Comparison of ENCODE assay signal across 34 cellular contexts in the genomic region with DNA sequence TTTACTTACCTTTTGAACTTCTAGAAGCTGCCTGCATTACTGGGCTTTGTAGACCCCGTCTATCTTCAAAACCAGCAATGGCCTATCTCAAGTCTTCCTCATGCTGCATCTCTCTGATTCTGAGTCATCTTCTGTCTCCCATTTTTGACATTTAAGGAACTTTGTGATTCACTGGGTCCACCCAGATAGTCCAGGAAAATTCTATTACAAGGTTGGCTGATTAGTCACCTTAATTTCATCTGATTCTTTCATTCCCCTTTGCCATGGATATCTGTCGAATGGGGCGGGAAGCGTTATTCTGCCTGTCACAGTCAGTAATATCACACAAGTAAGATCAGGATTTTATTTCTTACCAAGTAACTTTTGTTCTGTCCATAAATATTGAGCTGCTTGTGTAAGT.
DNase-seq lines count a peak whose midpoint lies in the region; ATAC-seq, FAIRE-seq and TF ChIP-seq lines count a peak whose summit lies in the region.
"Had no signal": no experiment of that assay in that cellular context is flagged by ENCODE, and none has a peak within 500 bp of the region (broad histone marks: within the 10 kb centered on the region; RNA-seq: fewer than 3 reads in every experiment).

No MANE protein-coding gene starts in this region.

- ATAC-seq in HCT116, result peak; percentile 50
- ATAC-seq: effector memory CD8-positive, alpha-beta T cell; gastrocnemius medialis; natural killer cell had no signal

- H3F3A ChIP-seq in PC-9 (ENCODE audit: insufficient read depth, low read depth), result no peaks in the 10 kb centered on the region

- DNase-seq in HCT116 (ENCODE audit: low read depth, low spot score) (peak; percentile 27), PC-9 (peak; percentile 5 to 37), astrocyte of the hippocampus (ENCODE audit: low read depth, low spot score) (peak; percentile 3), renal cortical epithelial cell (ENCODE audit: low read depth) (peak; percentile 30), small intestine (no peak), middle frontal gyrus (ENCODE audit: extremely low spot score, low spot score) (no peak)
- no peak for DNase-seq in stimulated activated CD4-positive, alpha-beta T cell treated with anti-CD3 and anti-CD28 coated beads, Interleukin-4, amount 100 ng/mL, for 24 hours
- DNase-seq: activated CD4-positive, alpha-beta T cell treated with anti-CD3 and anti-CD28 coated beads, Interleukin-2, amount 50 U/mL, for 48 hours; activated CD4-positive, CD25-positive, alpha-beta regulatory T cell; activated naive CD4-positive, alpha-beta T cell treated with anti-CD3 and anti-CD28 coated beads for 36 hours; amniotic stem cell; Calu3; DND-41; effector memory CD8-positive, alpha-beta T cell; esophagus squamous epithelium; gastrocnemius medialis; hypothalamus; left ventricle myocardium inferior; midbrain; natural killer cell; NCI-H1436; NCI-H2081 treated with DMSO at 0.1 percent for 48 hours; NCI-H446; NCI-H774; Right ventricle myocardium superior; stomach; T1000; transverse colon had no signal

- H3K4me2 ChIP-seq in HCT116 (ENCODE audit: low read length) (no peak overlapping the region), PC-9 (no peak overlapping the region; the same call in 1 of the 2 replicates)
- H3K4me2 ChIP-seq: KMS-11 had no signal

- H3K79me2 ChIP-seq in HCT116 (ENCODE audit: insufficient read depth, low read length), result no peaks in the 10 kb centered on the region
- H3K79me2 ChIP-seq in PC-9 (ENCODE audit: low read depth), result no peaks in the 10 kb centered on the region

- BruUV-seq in HCT116 (replicated peaks; lab: Mats Ljungman, UMichigan), result no TSS peak
- BruUV-seq in PC-9 (replicated peaks; lab: Mats Ljungman, UMichigan), result no TSS peak

- RAD21 ChIA-PET in HCT116 (lab: Charles Lee; ENCODE audit: low non-redundant PET in 1 of 2, low total read pairs in 2 of 2, uncharacterized antibody in 2 of 2, unreplicated experiment in 2 of 2), result no interaction called here

- H3K36me3 ChIP-seq in HCT116 (ENCODE audit: control insufficient read depth in 1 of 2, insufficient read depth in 2 of 2, low read length in 2 of 2) (no peaks in the 10 kb centered on the region), PC-9 (ENCODE audit: low read depth) (no peaks in the 10 kb centered on the region), small intestine (ENCODE audit: control insufficient read depth in 2 of 2, insufficient read depth in 2 of 2, low read length in 2 of 2) (no peaks in the 10 kb centered on the region)
- H3K36me3 ChIP-seq: cardiac muscle cell, esophagus squamous epithelium, gastrocnemius medialis, HAP-1, left ventricle myocardium inferior, stomach, transverse colon had no signal

- H4K20me1 ChIP-seq in HCT116 (ENCODE audit: insufficient read depth), result no peaks in the 10 kb centered on the region
- H4K20me1 ChIP-seq in PC-9 (ENCODE audit: insufficient read depth), result no peaks in the 10 kb centered on the region

- H3K27ac ChIP-seq in HCT116 (ENCODE audit: low read depth, low read length) (no peak overlapping the region), PC-9 (0 out of 2 replicates have a peak overlapping the region, but pooled peaks have one; percentile 44), small intestine (ENCODE audit: low read depth in 1 of 2, low read length in 1 of 2) (no peak overlapping the region)
- H3K27ac ChIP-seq: C4-2B, cardiac muscle cell, coronary artery, esophagus squamous epithelium, gastrocnemius medialis, KMS-11, left ventricle myocardium inferior, stomach, transverse colon had no signal

- H3K9ac ChIP-seq in HCT116 (ENCODE audit: low read length), result no peak overlapping the region
- H3K9ac ChIP-seq: KMS-11 had no signal

- no peaks in the 10 kb centered on the region; the same call in 1 of the 2 replicates for H3K9me2 ChIP-seq in HCT116 (ENCODE audit: insufficient read depth)
- no peaks in the 10 kb centered on the region for H3K9me2 ChIP-seq in PC-9 (ENCODE audit: insufficient read depth)

- no peaks in the 10 kb centered on the region for H3K27me3 ChIP-seq in HCT116 (ENCODE audit: insufficient read depth, low read length)
- H3K27me3 ChIP-seq in PC-9 (ENCODE audit: insufficient read depth, low read depth), result no peaks in the 10 kb centered on the region
- no peaks in the 10 kb centered on the region for H3K27me3 ChIP-seq in small intestine (ENCODE audit: control insufficient read depth in 2 of 2, insufficient read depth in 2 of 2, low read length in 2 of 2)
- H3K27me3 ChIP-seq: cardiac muscle cell, esophagus squamous epithelium, gastrocnemius medialis, stomach, transverse colon had no signal

- peaks cover 2 to 7% of the 10 kb centered on the region in 2 experiments; a peak in 3 of 4 replicates for H3K4me1 ChIP-seq in HCT116 (ENCODE audit: control insufficient read depth in 1 of 2, insufficient read depth in 2 of 2, low read length in 2 of 2)
- H3K4me1 ChIP-seq in PC-9 (replicated peaks; ENCODE audit: insufficient read depth), result no peaks in the 10 kb centered on the region
- H3K4me1 ChIP-seq in small intestine (ENCODE audit: control insufficient read depth in 2 of 2, insufficient read depth in 1 of 2, low read depth in 1 of 2, low read length in 1 of 2), result no peaks in the 10 kb centered on the region
- H3K4me1 ChIP-seq: esophagus squamous epithelium, gastrocnemius medialis, left ventricle myocardium inferior, stomach, transverse colon had no signal

- POLR2A ChIA-PET in HCT116 (lab: Charles Lee) (no interaction called here), PC-9 (lab: Charles Lee; ENCODE audit: unreplicated experiment) (no interaction called here)

- 89 to 98% (median 96%) methylated on average over 4 of the region's 4 CpGs for WGBS in small intestine, 3 donors

- TF ChIP-seq POLR2A in HCT116 (IDR thresholded peaks at IDR 0.05; ENCODE audit: borderline replicate concordance, extremely low read depth, insufficient read depth, insufficient read length), result no peak

- intact Hi-C loops in HCT116 (cut with micrococcal nuclease) (no loop called here), PC-9 (cut with micrococcal nuclease; ENCODE audit: unreplicated experiment) (no loop called here)

- no peak for FAIRE-seq in small intestine (lab: Jason Lieb, UNC)
- FAIRE-seq: GM18507 had no signal

- CTCF ChIA-PET in HCT116 (lab: Charles Lee) (no interaction called here), PC-9 (lab: Charles Lee) (interaction anchor here (0.6 kb wide), 1 partner anchor 295 kb away, joined by 5 read pairs; no protein-coding TSS in a partner anchor)

- TF ChIP-seq RAD21 in HCT116 (IDR thresholded peaks at IDR 0.05; ENCODE audit: low read depth), result no peak

- H3K9me3 ChIP-seq in HCT116 (ENCODE audit: control insufficient read depth in 1 of 2, insufficient read depth in 1 of 2, low read depth in 1 of 2, low read length in 2 of 2) (no peaks in the 10 kb centered on the region), PC-9 (ENCODE audit: insufficient read depth, low read depth) (no peaks in the 10 kb centered on the region), small intestine (ENCODE audit: control insufficient read depth, low read depth) (no peaks in the 10 kb centered on the region)
- H3K9me3 ChIP-seq: esophagus squamous epithelium, gastrocnemius medialis, HAP-1, left ventricle myocardium inferior, transverse colon had no signal

- H3K4me3 ChIP-seq in HCT116 (replicated peaks in 1 of 2; ENCODE audit: low read depth in 1 of 2, low read length in 2 of 2) (no peak overlapping the region), PC-9 (no peak overlapping the region), small intestine (ENCODE audit: low read depth in 1 of 2, low read length in 2 of 2) (no peak overlapping the region)
- H3K4me3 ChIP-seq: cardiac muscle cell, coronary artery, esophagus squamous epithelium, gastrocnemius medialis, HAP-1, left ventricle myocardium inferior, stomach, transverse colon had no signal

- TF ChIP-seq CTCF in HCT116 (IDR thresholded peaks at IDR 0.05 in 2 of 3, conservative IDR thresholded peaks at IDR 0.05 in 1 of 3; ENCODE audit: borderline replicate concordance in 1 of 3, insufficient read depth in 1 of 3, low read depth in 2 of 3, low read length in 2 of 3) (no peak), PC-9 (conservative IDR thresholded peaks at IDR 0.05) (no peak)

- H2AFZ ChIP-seq in HCT116 (ENCODE audit: low read depth, low read length, poor library complexity, severe bottlenecking) (no peak overlapping the region), PC-9 (no peak overlapping the region)

TF ChIP-seq in HCT116, 20 proteins besides CTCF, POLR2A, EP300 and RAD21 (continues in another document):
- TF ChIP-seq SP1 (IDR thresholded peaks at IDR 0.05; ENCODE audit: low read depth), result 0 out of 2 replicates have a peak, but pooled peaks have one; percentile 24
- no peak for TF ChIP-seq SIN3A (IDR thresholded peaks at IDR 0.05; ENCODE audit: low read depth)
- 0 out of 2 replicates have a peak, but pooled peaks have one; percentile 32 for TF ChIP-seq SRF (IDR thresholded peaks at IDR 0.05; ENCODE audit: low read depth)
- TF ChIP-seq, protein P1, sequence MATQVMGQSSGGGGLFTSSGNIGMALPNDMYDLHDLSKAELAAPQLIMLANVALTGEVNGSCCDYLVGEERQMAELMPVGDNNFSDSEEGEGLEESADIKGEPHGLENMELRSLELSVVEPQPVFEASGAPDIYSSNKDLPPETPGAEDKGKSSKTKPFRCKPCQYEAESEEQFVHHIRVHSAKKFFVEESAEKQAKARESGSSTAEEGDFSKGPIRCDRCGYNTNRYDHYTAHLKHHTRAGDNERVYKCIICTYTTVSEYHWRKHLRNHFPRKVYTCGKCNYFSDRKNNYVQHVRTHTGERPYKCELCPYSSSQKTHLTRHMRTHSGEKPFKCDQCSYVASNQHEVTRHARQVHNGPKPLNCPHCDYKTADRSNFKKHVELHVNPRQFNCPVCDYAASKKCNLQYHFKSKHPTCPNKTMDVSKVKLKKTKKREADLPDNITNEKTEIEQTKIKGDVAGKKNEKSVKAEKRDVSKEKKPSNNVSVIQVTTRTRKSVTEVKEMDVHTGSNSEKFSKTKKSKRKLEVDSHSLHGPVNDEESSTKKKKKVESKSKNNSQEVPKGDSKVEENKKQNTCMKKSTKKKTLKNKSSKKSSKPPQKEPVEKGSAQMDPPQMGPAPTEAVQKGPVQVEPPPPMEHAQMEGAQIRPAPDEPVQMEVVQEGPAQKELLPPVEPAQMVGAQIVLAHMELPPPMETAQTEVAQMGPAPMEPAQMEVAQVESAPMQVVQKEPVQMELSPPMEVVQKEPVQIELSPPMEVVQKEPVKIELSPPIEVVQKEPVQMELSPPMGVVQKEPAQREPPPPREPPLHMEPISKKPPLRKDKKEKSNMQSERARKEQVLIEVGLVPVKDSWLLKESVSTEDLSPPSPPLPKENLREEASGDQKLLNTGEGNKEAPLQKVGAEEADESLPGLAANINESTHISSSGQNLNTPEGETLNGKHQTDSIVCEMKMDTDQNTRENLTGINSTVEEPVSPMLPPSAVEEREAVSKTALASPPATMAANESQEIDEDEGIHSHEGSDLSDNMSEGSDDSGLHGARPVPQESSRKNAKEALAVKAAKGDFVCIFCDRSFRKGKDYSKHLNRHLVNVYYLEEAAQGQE (IDR thresholded peaks at IDR 0.05; ENCODE audit: low read depth), result no peak
- no peak for TF ChIP-seq POLR2AphosphoS5 (IDR thresholded peaks at IDR 0.05; ENCODE audit: low read depth, low read length)
- no peak for TF ChIP-seq TCF7L2 (IDR thresholded peaks at IDR 0.05; ENCODE audit: borderline replicate concordance, extremely low read depth, insufficient read depth, insufficient read length)
- peak; percentile 50 for TF ChIP-seq FOSL1 (IDR thresholded peaks at IDR 0.05; ENCODE audit: low read depth)
- no peak for TF ChIP-seq ELF1 (IDR thresholded peaks at IDR 0.05; ENCODE audit: borderline replicate concordance, low read depth)

Comparison
In these comparisons a context has a peak if more than half of its experiments do, and no peak if none do; other contexts are left out.
1. DNase-seq: peak in HCT116 (single experiment), PC-9 (2 of 2), astrocyte of the hippocampus (single experiment) and renal cortical epithelial cell (single experiment); none in small intestine (single experiment), middle frontal gyrus (single experiment) and stimulated activated CD4-positive, alpha-beta T cell treated with anti-CD3 and anti-CD28 coated beads, Interleukin-4, amount 100 ng/mL, for 24 hours (single experiment).